Comparison of ENCODE assay signal across 1 cellular context in the genomic region with DNA sequence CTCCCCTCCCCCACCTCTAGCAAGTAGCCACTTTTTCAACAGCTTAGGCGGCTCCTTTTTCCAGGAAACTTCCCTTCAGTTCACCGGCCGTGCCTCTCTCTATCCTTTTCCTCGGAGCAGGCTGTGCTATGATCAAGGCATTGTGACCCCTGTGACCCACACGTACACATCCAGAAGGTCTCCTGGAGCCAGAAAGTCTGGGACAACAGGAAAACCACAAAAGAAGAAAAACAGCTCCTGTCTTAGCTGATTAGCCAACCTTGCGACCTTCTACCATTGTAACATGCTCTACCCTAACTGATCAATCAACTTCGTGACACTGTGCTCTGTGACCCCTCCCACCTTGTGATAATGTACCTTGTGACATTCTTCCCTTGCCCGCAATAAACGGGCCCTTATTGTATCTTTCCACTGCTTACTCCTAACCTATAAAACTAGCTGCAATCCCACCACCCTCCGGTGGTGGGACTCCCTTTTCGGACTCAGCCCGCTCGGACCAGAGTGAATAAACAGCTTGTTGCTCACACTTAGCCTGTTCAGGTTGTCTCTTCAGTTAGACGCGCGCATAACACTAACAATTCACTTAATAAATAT.
A peak's percentile ranks its signal among the peaks of the same experiment; 100 is the strongest.
TF ChIP-seq lines count a peak whose summit lies in the region.

No MANE protein-coding gene starts in this region.

TF ChIP-seq in HEK293, 187 proteins besides CTCF, POLR2A, EP300 and RAD21 (continued from another document):
- TF ChIP-seq SCRT1 (tag by site-specific recombination; IDR thresholded peaks at IDR 0.05; ENCODE audit: borderline replicate concordance) (peak; percentile 71; the same call in 1 of the 2 replicates), ZNF501 (tag by site-specific recombination; IDR thresholded peaks at IDR 0.05) (no peak), ZBTB20 (tag by site-specific recombination; IDR thresholded peaks at IDR 0.05) (no peak), TCF7L2 (IDR thresholded peaks at IDR 0.05; ENCODE audit: borderline replicate concordance, low read depth, low read length) (peak; percentile 71), ZNF146 (tag by site-specific recombination; IDR thresholded peaks at IDR 0.05) (no peak), ZNF112 (tag by site-specific recombination; IDR thresholded peaks at IDR 0.05) (no peak), GLI2 (tag by site-specific recombination; IDR thresholded peaks at IDR 0.05; ENCODE audit: borderline replicate concordance, low read depth) (no peak), BCL11B (tag by site-specific recombination; IDR thresholded peaks at IDR 0.05; ENCODE audit: low read depth) (peak; percentile 80; the same call in 1 of the 2 replicates), ZNF830 (tag by site-specific recombination; IDR thresholded peaks at IDR 0.05; ENCODE audit: low read depth) (no peak), ZNF354C (tag by site-specific recombination; IDR thresholded peaks at IDR 0.05; ENCODE audit: borderline replicate concordance, low read depth) (no peak), ZNF623 (tag by site-specific recombination; IDR thresholded peaks at IDR 0.05) (no peak), ZNF837 (tag by site-specific recombination; IDR thresholded peaks at IDR 0.05) (no peak), SP2 (tag by site-specific recombination; IDR thresholded peaks at IDR 0.05) (no peak; the same call in 1 of the 2 replicates), ZBTB8A (tag by site-specific recombination; IDR thresholded peaks at IDR 0.05) (no peak), ZNF19 (tag by site-specific recombination; IDR thresholded peaks at IDR 0.05; ENCODE audit: low read depth) (no peak), KLF10 (tag by site-specific recombination; IDR thresholded peaks at IDR 0.05) (no peak), REPIN1 (tag by site-specific recombination; IDR thresholded peaks at IDR 0.05; ENCODE audit: low read depth) (no peak), ZNF394 (tag by site-specific recombination; IDR thresholded peaks at IDR 0.05; ENCODE audit: borderline replicate concordance) (no peak), GLIS2 (tag by site-specific recombination; IDR thresholded peaks at IDR 0.05) (no peak), ZNF16 (tag by site-specific recombination; IDR thresholded peaks at IDR 0.05; ENCODE audit: low read depth) (no peak), ZNF184 (tag by site-specific recombination; IDR thresholded peaks at IDR 0.05) (no peak), ZNF658 (tag by site-specific recombination; IDR thresholded peaks at IDR 0.05) (no peak), ZNF426 (tag by site-specific recombination; IDR thresholded peaks at IDR 0.05) (no peak), IKZF3 (tag by site-specific recombination; IDR thresholded peaks at IDR 0.05) (peak; percentile 60), HOXD13 (CRISPR knock-in tag; IDR thresholded peaks at IDR 0.05; ENCODE audit: borderline replicate concordance) (no peak), ZNF24 (tag by site-specific recombination; IDR thresholded peaks at IDR 0.05) (no peak), ZIC2 (tag by site-specific recombination; IDR thresholded peaks at IDR 0.05) (no peak), SP7 (tag by site-specific recombination; IDR thresholded peaks at IDR 0.05) (peak; percentile 60; the same call in 1 of the 2 replicates), ZNF510 (tag by site-specific recombination; IDR thresholded peaks at IDR 0.05; ENCODE audit: insufficient replicate concordance) (no peak), ZNF600 (tag by site-specific recombination; IDR thresholded peaks at IDR 0.05) (no peak)
- TF ChIP-seq, protein P1, sequence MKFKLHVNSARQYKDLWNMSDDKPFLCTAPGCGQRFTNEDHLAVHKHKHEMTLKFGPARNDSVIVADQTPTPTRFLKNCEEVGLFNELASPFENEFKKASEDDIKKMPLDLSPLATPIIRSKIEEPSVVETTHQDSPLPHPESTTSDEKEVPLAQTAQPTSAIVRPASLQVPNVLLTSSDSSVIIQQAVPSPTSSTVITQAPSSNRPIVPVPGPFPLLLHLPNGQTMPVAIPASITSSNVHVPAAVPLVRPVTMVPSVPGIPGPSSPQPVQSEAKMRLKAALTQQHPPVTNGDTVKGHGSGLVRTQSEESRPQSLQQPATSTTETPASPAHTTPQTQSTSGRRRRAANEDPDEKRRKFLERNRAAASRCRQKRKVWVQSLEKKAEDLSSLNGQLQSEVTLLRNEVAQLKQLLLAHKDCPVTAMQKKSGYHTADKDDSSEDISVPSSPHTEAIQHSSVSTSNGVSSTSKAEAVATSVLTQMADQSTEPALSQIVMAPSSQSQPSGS (tag by site-specific recombination; IDR thresholded peaks at IDR 0.05; ENCODE audit: low read depth), result no peak
- TF ChIP-seq, protein P2, sequence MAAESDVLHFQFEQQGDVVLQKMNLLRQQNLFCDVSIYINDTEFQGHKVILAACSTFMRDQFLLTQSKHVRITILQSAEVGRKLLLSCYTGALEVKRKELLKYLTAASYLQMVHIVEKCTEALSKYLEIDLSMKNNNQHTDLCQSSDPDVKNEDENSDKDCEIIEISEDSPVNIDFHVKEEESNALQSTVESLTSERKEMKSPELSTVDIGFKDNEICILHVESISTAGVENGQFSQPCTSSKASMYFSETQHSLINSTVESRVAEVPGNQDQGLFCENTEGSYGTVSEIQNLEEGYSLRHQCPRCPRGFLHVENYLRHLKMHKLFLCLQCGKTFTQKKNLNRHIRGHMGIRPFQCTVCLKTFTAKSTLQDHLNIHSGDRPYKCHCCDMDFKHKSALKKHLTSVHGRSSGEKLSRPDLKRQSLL (tag by site-specific recombination; IDR thresholded peaks at IDR 0.05), result no peak
- TF ChIP-seq, protein P3, sequence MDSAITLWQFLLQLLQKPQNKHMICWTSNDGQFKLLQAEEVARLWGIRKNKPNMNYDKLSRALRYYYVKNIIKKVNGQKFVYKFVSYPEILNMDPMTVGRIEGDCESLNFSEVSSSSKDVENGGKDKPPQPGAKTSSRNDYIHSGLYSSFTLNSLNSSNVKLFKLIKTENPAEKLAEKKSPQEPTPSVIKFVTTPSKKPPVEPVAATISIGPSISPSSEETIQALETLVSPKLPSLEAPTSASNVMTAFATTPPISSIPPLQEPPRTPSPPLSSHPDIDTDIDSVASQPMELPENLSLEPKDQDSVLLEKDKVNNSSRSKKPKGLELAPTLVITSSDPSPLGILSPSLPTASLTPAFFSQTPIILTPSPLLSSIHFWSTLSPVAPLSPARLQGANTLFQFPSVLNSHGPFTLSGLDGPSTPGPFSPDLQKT (IDR thresholded peaks at IDR 0.05; ENCODE audit: borderline replicate concordance, low read depth, low read length), result no peak
- TF ChIP-seq, protein P4, sequence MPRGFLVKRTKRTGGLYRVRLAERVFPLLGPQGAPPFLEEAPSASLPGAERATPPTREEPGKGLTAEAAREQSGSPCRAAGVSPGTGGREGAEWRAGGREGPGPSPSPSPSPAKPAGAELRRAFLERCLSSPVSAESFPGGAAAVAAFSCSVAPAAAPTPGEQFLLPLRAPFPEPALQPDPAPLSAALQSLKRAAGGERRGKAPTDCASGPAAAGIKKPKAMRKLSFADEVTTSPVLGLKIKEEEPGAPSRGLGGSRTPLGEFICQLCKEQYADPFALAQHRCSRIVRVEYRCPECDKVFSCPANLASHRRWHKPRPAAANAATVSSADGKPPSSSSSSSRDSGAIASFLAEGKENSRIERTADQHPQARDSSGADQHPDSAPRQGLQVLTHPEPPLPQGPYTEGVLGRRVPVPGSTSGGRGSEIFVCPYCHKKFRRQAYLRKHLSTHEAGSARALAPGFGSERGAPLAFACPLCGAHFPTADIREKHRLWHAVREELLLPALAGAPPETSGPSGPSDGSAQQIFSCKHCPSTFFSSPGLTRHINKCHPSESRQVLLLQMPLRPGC (tag by site-specific recombination; IDR thresholded peaks at IDR 0.05), result no peak
- TF ChIP-seq, protein P5, sequence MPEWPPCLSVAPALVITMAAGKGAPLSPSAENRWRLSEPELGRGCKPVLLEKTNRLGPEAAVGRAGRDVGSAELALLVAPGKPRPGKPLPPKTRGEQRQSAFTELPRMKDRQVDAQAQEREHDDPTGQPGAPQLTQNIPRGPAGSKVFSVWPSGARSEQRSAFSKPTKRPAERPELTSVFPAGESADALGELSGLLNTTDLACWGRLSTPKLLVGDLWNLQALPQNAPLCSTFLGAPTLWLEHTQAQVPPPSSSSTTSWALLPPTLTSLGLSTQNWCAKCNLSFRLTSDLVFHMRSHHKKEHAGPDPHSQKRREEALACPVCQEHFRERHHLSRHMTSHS (tag by site-specific recombination; IDR thresholded peaks at IDR 0.05), result no peak
- TF ChIP-seq, protein P6, sequence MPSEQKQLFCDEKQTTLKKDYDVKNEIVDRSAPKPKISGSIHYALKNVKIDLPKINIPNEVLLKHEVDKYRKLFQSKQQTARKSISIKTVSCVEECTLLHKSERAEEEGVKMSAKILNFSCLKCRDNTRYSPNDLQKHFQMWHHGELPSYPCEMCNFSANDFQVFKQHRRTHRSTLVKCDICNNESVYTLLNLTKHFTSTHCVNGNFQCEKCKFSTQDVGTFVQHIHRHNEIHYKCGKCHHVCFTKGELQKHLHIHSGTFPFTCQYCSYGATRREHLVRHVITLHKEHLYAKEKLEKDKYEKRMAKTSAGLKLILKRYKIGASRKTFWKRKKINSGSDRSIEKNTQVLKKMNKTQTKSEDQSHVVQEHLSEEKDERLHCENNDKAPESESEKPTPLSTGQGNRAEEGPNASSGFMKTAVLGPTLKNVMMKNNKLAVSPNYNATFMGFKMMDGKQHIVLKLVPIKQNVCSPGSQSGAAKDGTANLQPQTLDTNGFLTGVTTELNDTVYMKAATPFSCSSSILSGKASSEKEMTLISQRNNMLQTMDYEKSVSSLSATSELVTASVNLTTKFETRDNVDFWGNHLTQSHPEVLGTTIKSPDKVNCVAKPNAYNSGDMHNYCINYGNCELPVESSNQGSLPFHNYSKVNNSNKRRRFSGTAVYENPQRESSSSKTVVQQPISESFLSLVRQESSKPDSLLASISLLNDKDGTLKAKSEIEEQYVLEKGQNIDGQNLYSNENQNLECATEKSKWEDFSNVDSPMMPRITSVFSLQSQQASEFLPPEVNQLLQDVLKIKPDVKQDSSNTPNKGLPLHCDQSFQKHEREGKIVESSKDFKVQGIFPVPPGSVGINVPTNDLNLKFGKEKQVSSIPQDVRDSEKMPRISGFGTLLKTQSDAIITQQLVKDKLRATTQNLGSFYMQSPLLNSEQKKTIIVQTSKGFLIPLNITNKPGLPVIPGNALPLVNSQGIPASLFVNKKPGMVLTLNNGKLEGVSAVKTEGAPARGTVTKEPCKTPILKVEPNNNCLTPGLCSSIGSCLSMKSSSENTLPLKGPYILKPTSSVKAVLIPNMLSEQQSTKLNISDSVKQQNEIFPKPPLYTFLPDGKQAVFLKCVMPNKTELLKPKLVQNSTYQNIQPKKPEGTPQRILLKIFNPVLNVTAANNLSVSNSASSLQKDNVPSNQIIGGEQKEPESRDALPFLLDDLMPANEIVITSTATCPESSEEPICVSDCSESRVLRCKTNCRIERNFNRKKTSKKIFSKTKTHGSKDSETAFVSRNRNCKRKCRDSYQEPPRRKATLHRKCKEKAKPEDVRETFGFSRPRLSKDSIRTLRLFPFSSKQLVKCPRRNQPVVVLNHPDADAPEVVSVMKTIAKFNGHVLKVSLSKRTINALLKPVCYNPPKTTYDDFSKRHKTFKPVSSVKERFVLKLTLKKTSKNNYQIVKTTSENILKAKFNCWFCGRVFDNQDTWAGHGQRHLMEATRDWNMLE (tag by site-specific recombination; conservative IDR thresholded peaks at IDR 0.05; ENCODE audit: low read depth), result no peak
- TF ChIP-seq, protein P7, sequence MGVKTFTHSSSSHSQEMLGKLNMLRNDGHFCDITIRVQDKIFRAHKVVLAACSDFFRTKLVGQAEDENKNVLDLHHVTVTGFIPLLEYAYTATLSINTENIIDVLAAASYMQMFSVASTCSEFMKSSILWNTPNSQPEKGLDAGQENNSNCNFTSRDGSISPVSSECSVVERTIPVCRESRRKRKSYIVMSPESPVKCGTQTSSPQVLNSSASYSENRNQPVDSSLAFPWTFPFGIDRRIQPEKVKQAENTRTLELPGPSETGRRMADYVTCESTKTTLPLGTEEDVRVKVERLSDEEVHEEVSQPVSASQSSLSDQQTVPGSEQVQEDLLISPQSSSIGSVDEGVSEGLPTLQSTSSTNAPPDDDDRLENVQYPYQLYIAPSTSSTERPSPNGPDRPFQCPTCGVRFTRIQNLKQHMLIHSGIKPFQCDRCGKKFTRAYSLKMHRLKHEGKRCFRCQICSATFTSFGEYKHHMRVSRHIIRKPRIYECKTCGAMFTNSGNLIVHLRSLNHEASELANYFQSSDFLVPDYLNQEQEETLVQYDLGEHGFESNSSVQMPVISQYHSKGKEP (tag by site-specific recombination; IDR thresholded peaks at IDR 0.05), result no peak
